In the genomic region with DNA sequence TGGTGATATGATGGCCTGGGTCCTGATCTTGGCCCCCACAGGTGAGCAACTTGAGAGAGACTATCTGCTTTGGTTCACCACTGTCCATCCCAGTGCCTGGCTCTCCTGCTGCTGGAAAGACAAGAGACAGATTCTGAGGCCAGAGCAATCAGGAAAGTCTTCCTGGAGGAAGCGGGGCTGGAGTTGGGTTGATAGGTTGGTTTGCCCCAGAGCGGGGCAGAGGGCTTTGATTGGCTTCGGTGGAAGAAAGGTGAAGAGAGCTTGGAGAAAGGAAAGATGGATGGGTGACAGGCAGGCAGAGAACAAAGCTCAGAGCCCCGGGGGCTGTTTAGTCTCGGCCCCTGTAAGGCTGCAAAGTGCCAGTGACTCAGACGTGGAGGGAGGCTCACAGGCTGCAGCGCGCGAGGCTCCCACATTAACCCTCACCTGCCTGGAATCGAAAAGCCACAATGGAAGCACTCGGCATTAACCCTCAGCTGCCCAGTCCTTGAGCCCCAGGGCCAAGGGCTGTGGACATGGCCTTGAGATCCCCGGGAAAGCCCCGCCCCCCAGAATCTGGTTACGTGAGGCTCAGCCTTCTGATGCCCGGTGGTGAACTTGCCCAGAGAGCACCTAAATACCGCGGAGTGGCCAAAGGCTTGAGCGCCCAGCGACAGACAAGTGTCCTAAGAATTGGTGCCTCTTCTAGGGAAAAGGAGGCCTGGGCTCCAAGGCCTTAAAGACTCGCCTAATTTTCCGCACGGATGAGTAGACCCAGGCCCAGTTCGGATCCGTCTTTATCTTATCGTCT, we compare ENCODE assay signal across 1 cellular context.
TF ChIP-seq lines count a peak whose summit lies in the region.

No MANE protein-coding gene starts in this region.

TF ChIP-seq in HEK293, 187 proteins besides CTCF, POLR2A, EP300 and RAD21 (continued from another document):
- TF ChIP-seq SP2 (tag by site-specific recombination; IDR thresholded peaks at IDR 0.05): peak; percentile 46
- no peak for TF ChIP-seq ZNF560 (tag by site-specific recombination; IDR thresholded peaks at IDR 0.05; ENCODE audit: borderline replicate concordance)
- TF ChIP-seq ZNF341 (tag by site-specific recombination; IDR thresholded peaks at IDR 0.05; ENCODE audit: low read depth): no peak
- TF ChIP-seq SP7 (tag by site-specific recombination; IDR thresholded peaks at IDR 0.05): peak; percentile 55
- no peak for TF ChIP-seq ZNF175 (tag by site-specific recombination; IDR thresholded peaks at IDR 0.05)
- no peak for TF ChIP-seq MYNN (tag by site-specific recombination; IDR thresholded peaks at IDR 0.05; ENCODE audit: borderline replicate concordance)
- TF ChIP-seq ZNF274 (IDR thresholded peaks at IDR 0.05; ENCODE audit: low read length): no peak
- no peak for TF ChIP-seq ZNF274 (tag by site-specific recombination; IDR thresholded peaks at IDR 0.05; ENCODE audit: borderline replicate concordance)
- TF ChIP-seq REPIN1 (tag by site-specific recombination; IDR thresholded peaks at IDR 0.05; ENCODE audit: low read depth): no peak
- TF ChIP-seq ZNF561 (tag by site-specific recombination; IDR thresholded peaks at IDR 0.05; ENCODE audit: borderline replicate concordance): no peak
- TF ChIP-seq ZNF16 (tag by site-specific recombination; IDR thresholded peaks at IDR 0.05; ENCODE audit: low read depth): no peak
- TF ChIP-seq GLI2 (tag by site-specific recombination; IDR thresholded peaks at IDR 0.05; ENCODE audit: borderline replicate concordance, low read depth): no peak
- TF ChIP-seq ZNF664 (tag by site-specific recombination; IDR thresholded peaks at IDR 0.05): no peak
- TF ChIP-seq, protein P1, sequence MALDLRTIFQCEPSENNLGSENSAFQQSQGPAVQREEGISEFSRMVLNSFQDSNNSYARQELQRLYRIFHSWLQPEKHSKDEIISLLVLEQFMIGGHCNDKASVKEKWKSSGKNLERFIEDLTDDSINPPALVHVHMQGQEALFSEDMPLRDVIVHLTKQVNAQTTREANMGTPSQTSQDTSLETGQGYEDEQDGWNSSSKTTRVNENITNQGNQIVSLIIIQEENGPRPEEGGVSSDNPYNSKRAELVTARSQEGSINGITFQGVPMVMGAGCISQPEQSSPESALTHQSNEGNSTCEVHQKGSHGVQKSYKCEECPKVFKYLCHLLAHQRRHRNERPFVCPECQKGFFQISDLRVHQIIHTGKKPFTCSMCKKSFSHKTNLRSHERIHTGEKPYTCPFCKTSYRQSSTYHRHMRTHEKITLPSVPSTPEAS (tag by site-specific recombination; IDR thresholded peaks at IDR 0.05): no peak
- no peak for TF ChIP-seq WT1 (tag by site-specific recombination; IDR thresholded peaks at IDR 0.05)
- peak; percentile 44; the same call in 1 of the 2 replicates for TF ChIP-seq ZXDB (tag by site-specific recombination; IDR thresholded peaks at IDR 0.05)
- TF ChIP-seq MZF1 (tag by site-specific recombination; IDR thresholded peaks at IDR 0.05; ENCODE audit: borderline replicate concordance): no peak
- TF ChIP-seq, protein P2, sequence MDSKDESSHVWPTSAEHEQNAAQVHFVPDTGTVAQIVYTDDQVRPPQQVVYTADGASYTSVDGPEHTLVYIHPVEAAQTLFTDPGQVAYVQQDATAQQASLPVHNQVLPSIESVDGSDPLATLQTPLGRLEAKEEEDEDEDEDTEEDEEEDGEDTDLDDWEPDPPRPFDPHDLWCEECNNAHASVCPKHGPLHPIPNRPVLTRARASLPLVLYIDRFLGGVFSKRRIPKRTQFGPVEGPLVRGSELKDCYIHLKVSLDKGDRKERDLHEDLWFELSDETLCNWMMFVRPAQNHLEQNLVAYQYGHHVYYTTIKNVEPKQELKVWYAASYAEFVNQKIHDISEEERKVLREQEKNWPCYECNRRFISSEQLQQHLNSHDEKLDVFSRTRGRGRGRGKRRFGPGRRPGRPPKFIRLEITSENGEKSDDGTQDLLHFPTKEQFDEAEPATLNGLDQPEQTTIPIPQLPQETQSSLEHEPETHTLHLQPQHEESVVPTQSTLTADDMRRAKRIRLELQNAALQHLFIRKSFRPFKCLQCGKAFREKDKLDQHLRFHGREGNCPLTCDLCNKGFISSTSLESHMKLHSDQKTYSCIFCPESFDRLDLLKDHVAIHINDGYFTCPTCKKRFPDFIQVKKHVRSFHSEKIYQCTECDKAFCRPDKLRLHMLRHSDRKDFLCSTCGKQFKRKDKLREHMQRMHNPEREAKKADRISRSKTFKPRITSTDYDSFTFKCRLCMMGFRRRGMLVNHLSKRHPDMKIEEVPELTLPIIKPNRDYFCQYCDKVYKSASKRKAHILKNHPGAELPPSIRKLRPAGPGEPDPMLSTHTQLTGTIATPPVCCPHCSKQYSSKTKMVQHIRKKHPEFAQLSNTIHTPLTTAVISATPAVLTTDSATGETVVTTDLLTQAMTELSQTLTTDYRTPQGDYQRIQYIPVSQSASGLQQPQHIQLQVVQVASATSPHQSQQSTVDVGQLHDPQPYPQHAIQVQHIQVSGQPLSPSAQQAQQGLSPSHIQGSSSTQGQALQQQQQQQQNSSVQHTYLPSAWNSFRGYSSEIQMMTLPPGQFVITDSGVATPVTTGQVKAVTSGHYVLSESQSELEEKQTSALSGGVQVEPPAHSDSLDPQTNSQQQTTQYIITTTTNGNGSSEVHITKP (tag by site-specific recombination; IDR thresholded peaks at IDR 0.05): peak; percentile 44
- no peak for TF ChIP-seq ZNF2 (tag by site-specific recombination; IDR thresholded peaks at IDR 0.05)
- peak; percentile 77 for TF ChIP-seq ZBTB20 (tag by site-specific recombination; IDR thresholded peaks at IDR 0.05)
- TF ChIP-seq ZEB2 (tag by site-specific recombination; IDR thresholded peaks at IDR 0.05): peak; percentile 24; the same call in 1 of the 2 replicates
- TF ChIP-seq ZNF10 (tag by site-specific recombination; IDR thresholded peaks at IDR 0.05): 0 out of 2 replicates have a peak, but pooled peaks have one; percentile 30
- no peak for TF ChIP-seq ZNF600 (tag by site-specific recombination; IDR thresholded peaks at IDR 0.05)
- no peak for TF ChIP-seq BCL11A (tag by site-specific recombination; IDR thresholded peaks at IDR 0.05; ENCODE audit: low read depth)
- TF ChIP-seq ZNF521 (tag by site-specific recombination; IDR thresholded peaks at IDR 0.05): no peak
- TF ChIP-seq ZNF138 (tag by site-specific recombination; IDR thresholded peaks at IDR 0.05; ENCODE audit: borderline replicate concordance): no peak
- TF ChIP-seq GFI1B (tag by site-specific recombination; IDR thresholded peaks at IDR 0.05): no peak
- no peak for TF ChIP-seq ZNF292 (tag by site-specific recombination; IDR thresholded peaks at IDR 0.05; ENCODE audit: borderline replicate concordance, low read depth)
- TF ChIP-seq, protein P3, sequence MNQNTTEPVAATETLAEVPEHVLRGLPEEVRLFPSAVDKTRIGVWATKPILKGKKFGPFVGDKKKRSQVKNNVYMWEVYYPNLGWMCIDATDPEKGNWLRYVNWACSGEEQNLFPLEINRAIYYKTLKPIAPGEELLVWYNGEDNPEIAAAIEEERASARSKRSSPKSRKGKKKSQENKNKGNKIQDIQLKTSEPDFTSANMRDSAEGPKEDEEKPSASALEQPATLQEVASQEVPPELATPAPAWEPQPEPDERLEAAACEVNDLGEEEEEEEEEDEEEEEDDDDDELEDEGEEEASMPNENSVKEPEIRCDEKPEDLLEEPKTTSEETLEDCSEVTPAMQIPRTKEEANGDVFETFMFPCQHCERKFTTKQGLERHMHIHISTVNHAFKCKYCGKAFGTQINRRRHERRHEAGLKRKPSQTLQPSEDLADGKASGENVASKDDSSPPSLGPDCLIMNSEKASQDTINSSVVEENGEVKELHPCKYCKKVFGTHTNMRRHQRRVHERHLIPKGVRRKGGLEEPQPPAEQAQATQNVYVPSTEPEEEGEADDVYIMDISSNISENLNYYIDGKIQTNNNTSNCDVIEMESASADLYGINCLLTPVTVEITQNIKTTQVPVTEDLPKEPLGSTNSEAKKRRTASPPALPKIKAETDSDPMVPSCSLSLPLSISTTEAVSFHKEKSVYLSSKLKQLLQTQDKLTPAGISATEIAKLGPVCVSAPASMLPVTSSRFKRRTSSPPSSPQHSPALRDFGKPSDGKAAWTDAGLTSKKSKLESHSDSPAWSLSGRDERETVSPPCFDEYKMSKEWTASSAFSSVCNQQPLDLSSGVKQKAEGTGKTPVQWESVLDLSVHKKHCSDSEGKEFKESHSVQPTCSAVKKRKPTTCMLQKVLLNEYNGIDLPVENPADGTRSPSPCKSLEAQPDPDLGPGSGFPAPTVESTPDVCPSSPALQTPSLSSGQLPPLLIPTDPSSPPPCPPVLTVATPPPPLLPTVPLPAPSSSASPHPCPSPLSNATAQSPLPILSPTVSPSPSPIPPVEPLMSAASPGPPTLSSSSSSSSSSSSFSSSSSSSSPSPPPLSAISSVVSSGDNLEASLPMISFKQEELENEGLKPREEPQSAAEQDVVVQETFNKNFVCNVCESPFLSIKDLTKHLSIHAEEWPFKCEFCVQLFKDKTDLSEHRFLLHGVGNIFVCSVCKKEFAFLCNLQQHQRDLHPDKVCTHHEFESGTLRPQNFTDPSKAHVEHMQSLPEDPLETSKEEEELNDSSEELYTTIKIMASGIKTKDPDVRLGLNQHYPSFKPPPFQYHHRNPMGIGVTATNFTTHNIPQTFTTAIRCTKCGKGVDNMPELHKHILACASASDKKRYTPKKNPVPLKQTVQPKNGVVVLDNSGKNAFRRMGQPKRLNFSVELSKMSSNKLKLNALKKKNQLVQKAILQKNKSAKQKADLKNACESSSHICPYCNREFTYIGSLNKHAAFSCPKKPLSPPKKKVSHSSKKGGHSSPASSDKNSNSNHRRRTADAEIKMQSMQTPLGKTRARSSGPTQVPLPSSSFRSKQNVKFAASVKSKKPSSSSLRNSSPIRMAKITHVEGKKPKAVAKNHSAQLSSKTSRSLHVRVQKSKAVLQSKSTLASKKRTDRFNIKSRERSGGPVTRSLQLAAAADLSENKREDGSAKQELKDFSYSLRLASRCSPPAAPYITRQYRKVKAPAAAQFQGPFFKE (tag by site-specific recombination; IDR thresholded peaks at IDR 0.05; ENCODE audit: borderline replicate concordance): no peak
- 0 out of 2 replicates have a peak, but pooled peaks have one; percentile 40 for TF ChIP-seq KLF9 (tag by site-specific recombination; IDR thresholded peaks at IDR 0.05; ENCODE audit: low read depth)
- TF ChIP-seq ZNF404 (tag by site-specific recombination; IDR thresholded peaks at IDR 0.05): no peak
- TF ChIP-seq, protein P4, sequence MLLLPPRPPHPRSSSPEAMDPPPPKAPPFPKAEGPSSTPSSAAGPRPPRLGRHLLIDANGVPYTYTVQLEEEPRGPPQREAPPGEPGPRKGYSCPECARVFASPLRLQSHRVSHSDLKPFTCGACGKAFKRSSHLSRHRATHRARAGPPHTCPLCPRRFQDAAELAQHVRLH (tag by site-specific recombination; IDR thresholded peaks at IDR 0.05): peak; percentile 51; the same call in 1 of the 2 replicates
- no peak for TF ChIP-seq GLI4 (tag by site-specific recombination; IDR thresholded peaks at IDR 0.05)
- peak; percentile 64 for TF ChIP-seq FEZF1 (tag by site-specific recombination; IDR thresholded peaks at IDR 0.05)
- TF ChIP-seq, protein P5, sequence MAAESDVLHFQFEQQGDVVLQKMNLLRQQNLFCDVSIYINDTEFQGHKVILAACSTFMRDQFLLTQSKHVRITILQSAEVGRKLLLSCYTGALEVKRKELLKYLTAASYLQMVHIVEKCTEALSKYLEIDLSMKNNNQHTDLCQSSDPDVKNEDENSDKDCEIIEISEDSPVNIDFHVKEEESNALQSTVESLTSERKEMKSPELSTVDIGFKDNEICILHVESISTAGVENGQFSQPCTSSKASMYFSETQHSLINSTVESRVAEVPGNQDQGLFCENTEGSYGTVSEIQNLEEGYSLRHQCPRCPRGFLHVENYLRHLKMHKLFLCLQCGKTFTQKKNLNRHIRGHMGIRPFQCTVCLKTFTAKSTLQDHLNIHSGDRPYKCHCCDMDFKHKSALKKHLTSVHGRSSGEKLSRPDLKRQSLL (tag by site-specific recombination; IDR thresholded peaks at IDR 0.05): peak; percentile 58; the same call in 1 of the 2 replicates
- TF ChIP-seq ZNF146 (tag by site-specific recombination; IDR thresholded peaks at IDR 0.05): no peak
- TF ChIP-seq, protein P6, sequence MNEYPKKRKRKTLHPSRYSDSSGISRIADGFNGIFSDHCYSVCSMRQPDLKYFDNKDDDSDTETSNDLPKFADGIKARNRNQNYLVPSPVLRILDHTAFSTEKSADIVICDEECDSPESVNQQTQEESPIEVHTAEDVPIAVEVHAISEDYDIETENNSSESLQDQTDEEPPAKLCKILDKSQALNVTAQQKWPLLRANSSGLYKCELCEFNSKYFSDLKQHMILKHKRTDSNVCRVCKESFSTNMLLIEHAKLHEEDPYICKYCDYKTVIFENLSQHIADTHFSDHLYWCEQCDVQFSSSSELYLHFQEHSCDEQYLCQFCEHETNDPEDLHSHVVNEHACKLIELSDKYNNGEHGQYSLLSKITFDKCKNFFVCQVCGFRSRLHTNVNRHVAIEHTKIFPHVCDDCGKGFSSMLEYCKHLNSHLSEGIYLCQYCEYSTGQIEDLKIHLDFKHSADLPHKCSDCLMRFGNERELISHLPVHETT (tag by site-specific recombination; IDR thresholded peaks at IDR 0.05): no peak
- no peak for TF ChIP-seq SP3 (tag by site-specific recombination; IDR thresholded peaks at IDR 0.05)
- no peak for TF ChIP-seq ZNF23 (tag by site-specific recombination; IDR thresholded peaks at IDR 0.05; ENCODE audit: borderline replicate concordance)
- TF ChIP-seq ZBTB7A (tag by site-specific recombination; IDR thresholded peaks at IDR 0.05; ENCODE audit: low read depth): no peak
- no peak for TF ChIP-seq ZNF221 (tag by site-specific recombination; IDR thresholded peaks at IDR 0.05; ENCODE audit: borderline replicate concordance)
- TF ChIP-seq, protein P7, sequence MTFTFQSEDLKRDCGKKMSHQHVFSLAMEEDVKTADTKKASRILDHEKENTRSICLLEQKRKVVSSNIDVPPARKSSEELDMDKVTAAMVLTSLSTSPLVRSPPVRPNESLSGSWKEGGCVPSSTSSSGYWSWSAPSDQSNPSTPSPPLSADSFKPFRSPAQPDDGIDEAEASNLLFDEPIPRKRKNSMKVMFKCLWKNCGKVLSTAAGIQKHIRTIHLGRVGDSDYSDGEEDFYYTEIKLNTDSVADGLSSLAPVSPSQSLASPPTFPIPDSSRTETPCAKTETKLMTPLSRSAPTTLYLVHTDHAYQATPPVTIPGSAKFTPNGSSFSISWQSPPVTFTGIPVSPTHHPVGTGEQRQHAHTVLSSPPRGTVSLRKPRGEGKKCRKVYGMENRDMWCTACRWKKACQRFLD (tag by site-specific recombination; IDR thresholded peaks at IDR 0.05): no peak
- TF ChIP-seq ZNF354C (tag by site-specific recombination; IDR thresholded peaks at IDR 0.05; ENCODE audit: borderline replicate concordance, low read depth): no peak
- peak; percentile 31; the same call in 1 of the 2 replicates for TF ChIP-seq PRDM1 (tag by site-specific recombination; IDR thresholded peaks at IDR 0.05)
- no peak for TF ChIP-seq TCF7L2 (IDR thresholded peaks at IDR 0.05; ENCODE audit: borderline replicate concordance, low read depth, low read length)
TF ChIP-seq in HEK293: peak in this region for 17.
